ENCODE assay signal across 26 cellular contexts in the genomic region with DNA sequence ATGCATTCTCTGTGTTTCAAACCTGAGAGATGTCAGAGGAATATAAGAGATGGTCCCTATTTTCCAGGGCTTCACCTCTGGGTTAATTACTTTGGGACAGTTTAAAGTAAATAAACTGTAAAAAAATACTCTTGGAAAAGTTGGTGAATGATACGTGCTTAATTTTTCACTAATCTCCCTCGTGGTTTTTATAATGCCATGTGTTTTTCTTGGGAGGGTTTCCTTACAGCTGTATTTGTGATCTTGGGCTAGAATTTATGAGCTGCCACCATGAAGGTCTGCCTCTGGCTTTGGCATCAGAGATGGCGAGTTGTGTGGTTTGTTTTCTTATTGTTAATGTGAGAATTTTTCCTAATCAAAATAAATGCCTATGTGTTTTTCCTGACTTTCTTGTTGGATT.
"Had no signal": no experiment of that assay in that cellular context is flagged by ENCODE, and none has a peak within 500 bp of the region (broad histone marks: within the 10 kb centered on the region; RNA-seq: fewer than 3 reads in every experiment).

No MANE protein-coding gene starts in this region.

- ATAC-seq: activated CD8-positive, alpha-beta T cell treated with anti-CD3 and anti-CD28 coated beads for 36 hours; activated naive CD8-positive, alpha-beta T cell treated with anti-CD3 and anti-CD28 coated beads, Interleukin-2, amount 50 U/mL, for 24 hours; body of pancreas had no signal

- FAIRE-seq: TTC549 had no signal

- DNase-seq: activated B cell treated with CpG ODN at 0.5 μM for 24 hours; activated CD4-positive, alpha-beta memory T cell treated with anti-CD3 and anti-CD28 coated beads for 36 hours; activated CD4-positive, alpha-beta T cell treated with anti-CD3 and anti-CD28 coated beads for 4 hours; activated CD4-positive, alpha-beta T cell treated with anti-CD3 and anti-CD28 coated beads, Interleukin-2, amount 10 ng/mL, durations not matched to agents 24 days and 14 days; activated CD4-positive, alpha-beta T cell treated with anti-CD3 and anti-CD28 coated beads, Interleukin-2, amount 50 U/mL, for 1 hour; activated CD4-positive, alpha-beta T cell treated with anti-CD3 and anti-CD28 coated beads, Interleukin-2, amount 50 U/mL, for 4 hours; activated CD4-positive, CD25-positive, alpha-beta regulatory T cell treated with anti-CD3 and anti-CD28 coated beads, Interleukin-2, amount 50 U/mL, for 72 hours; activated CD8-positive, alpha-beta memory T cell treated with anti-CD3 and anti-CD28 coated beads, Interleukin-2, amount 50 U/mL, for 48 hours; activated CD8-positive, alpha-beta T cell treated with anti-CD3 and anti-CD28 coated beads for 36 hours; activated effector memory CD4-positive, alpha-beta T cell treated with Interleukin-2 at 50 U/mL for 16 hours; activated gamma-delta T cell; activated naive CD4-positive, alpha-beta T cell treated with anti-CD3 and anti-CD28 coated beads, Interleukin-2, amount 10 ng/mL, durations not matched to agents 7 days and 5 days; activated naive CD4-positive, alpha-beta T cell treated with Interleukin-2 at 50 U/mL for 16 hours; activated naive CD8-positive, alpha-beta T cell treated with anti-CD3 and anti-CD28 coated beads, Interleukin-2, amount 10 ng/mL, durations not matched to agents 7 days and 5 days; activated naive CD8-positive, alpha-beta T cell treated with anti-CD3 and anti-CD28 coated beads, Interleukin-2, amount 50 U/mL, for 24 hours; activated T-cell treated with anti-CD3 and anti-CD28 coated beads, Interleukin-2, amount 50 U/mL, for 24 hours; activated T-cell treated with anti-CD3 and anti-CD28 coated beads, Interleukin-2, amount 50 U/mL, for 48 hours; amygdala; anterior cingulate cortex; body of pancreas; brain microvascular endothelial cell; central memory CD4-positive, alpha-beta T cell; T-helper 1 cell; T-helper 2 cell; T-helper 9 cell had no signal
